13 cellular contexts compared by ENCODE assay signal in genomic region chr3:58353722-58354553, GRCh38. TPM values are rescaled to one million over a fixed set of nuclear protein-coding genes. Genes with fewer than 3 reads are reported as not detected.
DNase-seq lines count a peak whose midpoint lies in the region; ATAC-seq, FAIRE-seq and TF ChIP-seq lines count a peak whose summit lies in the region.
"Had no signal": no experiment of that assay in that cellular context is flagged by ENCODE, and none has a peak within 500 bp of the region (broad histone marks: within the 10 kb centered on the region; RNA-seq: fewer than 3 reads in every experiment).

No MANE protein-coding gene starts in this region.

- peak; percentile 33 for DNase-seq in activated CD4-positive, alpha-beta memory T cell treated with anti-CD3 and anti-CD28 coated beads for 36 hours
- DNase-seq in left lung (no peak), A172 (ENCODE audit: low spot score) (no peak), D721Med (ENCODE audit: insufficient read length, low spot score) (no peak), HAP-1 (ENCODE audit: low spot score in 2 of 2) (no peak), SW480 (ENCODE audit: low spot score) (no peak)
- DNase-seq: DMS79, NCI-H1436 had no signal

- H3K27ac Mint-ChIP-seq in IgD-negative memory B cell = peak overlapping the region; percentile 76 to 97 (median 93)
- peak overlapping the region; percentile 76 for H3K27ac Mint-ChIP-seq in activated CD4-positive, alpha-beta memory T cell treated with anti-CD3 and anti-CD28 coated beads for 36 hours

- in situ Hi-C loops in HAP-1 (cut with MboI; ENCODE audit: low sequenced_read_pairs) = no loop called here

- peaks cover 68 to 82% (median 76%) of the 10 kb centered on the region in 3 donors for H3K4me1 Mint-ChIP-seq in IgD-negative memory B cell
- peaks cover 56% of the 10 kb centered on the region for H3K4me1 Mint-ChIP-seq in activated CD4-positive, alpha-beta memory T cell treated with anti-CD3 and anti-CD28 coated beads for 36 hours (ENCODE audit: low read depth)

- H3K9me3 Mint-ChIP-seq in IgD-negative memory B cell = no peaks in the 10 kb centered on the region
- H3K9me3 Mint-ChIP-seq in activated CD4-positive, alpha-beta memory T cell treated with anti-CD3 and anti-CD28 coated beads for 36 hours = no peaks in the 10 kb centered on the region
- H3K9me3 Mint-ChIP-seq: nephron had no signal

- peaks cover 0 to 43% (median 33%) of the 10 kb centered on the region in 11 experiments; a peak in 18 of 22 replicates for H3K36me3 ChIP-seq in BLaER1 treated with 17β-estradiol and CSF1 and Interleukin-3, amounts not matched to agents 10 nM and 100 nM
- H3K36me3 ChIP-seq in left lung (no peaks in the 10 kb centered on the region), HAP-1 (replicated peaks) (no peaks in the 10 kb centered on the region)

- H3K27me3 Mint-ChIP-seq in IgD-negative memory B cell = no peaks in the 10 kb centered on the region
- no peaks in the 10 kb centered on the region for H3K27me3 Mint-ChIP-seq in activated CD4-positive, alpha-beta memory T cell treated with anti-CD3 and anti-CD28 coated beads for 36 hours

- H3K27ac ChIP-seq in BLaER1 treated with 17β-estradiol and CSF1 and Interleukin-3, amounts not matched to agents 10 nM and 100 nM = peak overlapping the region; percentile 68 to 96 (median 89)
- peak overlapping the region in 1 of 2 donors; percentile 78 for H3K27ac ChIP-seq in left lung

- peak; percentile 57 for ATAC-seq in left lung

- H3K9ac ChIP-seq in BLaER1 treated with 17β-estradiol and CSF1 and Interleukin-3, amounts not matched to agents 10 nM and 100 nM = peak overlapping the region; percentile 54 to 84 (median 74)

- H3K4me3 Mint-ChIP-seq in IgD-negative memory B cell = peak overlapping the region; percentile 85 to 98 (median 92)
- no peak overlapping the region for H3K4me3 Mint-ChIP-seq in activated CD4-positive, alpha-beta memory T cell treated with anti-CD3 and anti-CD28 coated beads for 36 hours
- H3K4me3 Mint-ChIP-seq: nephron had no signal

- CTCF ChIA-PET in activated CD4-positive, alpha-beta memory T cell treated with anti-CD3 and anti-CD28 coated beads for 36 hours (lab: Charles Lee) = interaction anchor here (1.2 kb wide), 1 partner anchor 110 kb away, joined by 3 read pairs; no protein-coding TSS in a partner anchor

- peak overlapping the region; percentile 85 to 97 (median 94) for H3K4me2 ChIP-seq in BLaER1 treated with 17β-estradiol and CSF1 and Interleukin-3, amounts not matched to agents 10 nM and 100 nM

- peak overlapping the region; percentile 8 to 66 (median 48); a peak in 19 of 20 replicates for H3K4me3 ChIP-seq in BLaER1 treated with 17β-estradiol and CSF1 and Interleukin-3, amounts not matched to agents 10 nM and 100 nM
- H3K4me3 ChIP-seq in left lung (no peak overlapping the region), HAP-1 (no peak overlapping the region)

- H3K9me3 ChIP-seq in BLaER1 treated with 17β-estradiol and CSF1 and Interleukin-3, amounts not matched to agents 10 nM and 100 nM (replicated peaks in 1 of 11) = no peaks in the 10 kb centered on the region
- no peaks in the 10 kb centered on the region for H3K9me3 ChIP-seq in left lung
- no peaks in the 10 kb centered on the region for H3K9me3 ChIP-seq in HAP-1

- FAIRE-seq in D721Med (lab: Jason Lieb, UNC) = no peak
- FAIRE-seq: endometrium, TTC549 had no signal

- H3K36me3 Mint-ChIP-seq in IgD-negative memory B cell = peaks cover 5% of the 10 kb centered on the region
- peaks cover 9% of the 10 kb centered on the region for H3K36me3 Mint-ChIP-seq in activated CD4-positive, alpha-beta memory T cell treated with anti-CD3 and anti-CD28 coated beads for 36 hours

- H3K27me3 ChIP-seq in BLaER1 treated with 17β-estradiol and CSF1 and Interleukin-3, amounts not matched to agents 10 nM and 100 nM = no peaks in the 10 kb centered on the region
- H3K27me3 ChIP-seq in left lung = no peaks in the 10 kb centered on the region
- no peaks in the 10 kb centered on the region for H3K27me3 ChIP-seq in HAP-1 (ENCODE audit: low read depth)

- POLR2A ChIA-PET in activated CD4-positive, alpha-beta memory T cell treated with anti-CD3 and anti-CD28 coated beads for 36 hours (lab: Charles Lee) = interaction anchor here (1.0 kb wide), 1 partner anchor 13 kb away, joined by 3 read pairs; no protein-coding TSS in a partner anchor

- peaks cover 89 to 98% (median 95%) of the 10 kb centered on the region in 10 experiments for H3K4me1 ChIP-seq in BLaER1 treated with 17β-estradiol and CSF1 and Interleukin-3, amounts not matched to agents 10 nM and 100 nM
- H3K4me1 ChIP-seq in left lung (peaks cover 0 to 79% of the 10 kb centered on the region in 2 donors), HAP-1 (no peaks in the 10 kb centered on the region)

- peaks cover 18 to 90% (median 26%) of the 10 kb centered on the region in 11 experiments; a peak in 21 of 22 replicates for H4K20me1 ChIP-seq in BLaER1 treated with 17β-estradiol and CSF1 and Interleukin-3, amounts not matched to agents 10 nM and 100 nM

- TF ChIP-seq CTCF in left lung (IDR thresholded peaks at IDR 0.05) = no peak
- no peak for TF ChIP-seq CTCF in D721Med (IDR thresholded peaks at IDR 0.05; ENCODE audit: insufficient read depth, missing control alignments)

- intact Hi-C loops in activated CD4-positive, alpha-beta memory T cell treated with anti-CD3 and anti-CD28 coated beads for 36 hours (cut with micrococcal nuclease) = no loop called here
- intact Hi-C loops in left lung (cut with DNase I) = no loop called here

RNA-seq across cellular contexts. Expression of gene PXK, which starts 21.2 kb away (rescaled TPM):
- 92.3 TPM for polyA plus RNA-seq in IgD-negative memory B cell
- 10 to 100 TPM; 40.9 to 45.4 TPM for total RNA-seq in activated CD4-positive, alpha-beta memory T cell treated with anti-CD3 and anti-CD28 coated beads for 36 hours
- 10 to 100 TPM; 19.0 to 33.2 TPM for total RNA-seq in left lung
- total RNA-seq in A172 (2014; rRNA removed; shearing (Covaris generic)) = 9.3 and 15.2 TPM in 2 replicates

RNA-seq across cellular contexts. Expression of gene HTD2, which starts 47.6 kb away (rescaled TPM):
- 21.1 TPM for polyA plus RNA-seq in IgD-negative memory B cell
- total RNA-seq in activated CD4-positive, alpha-beta memory T cell treated with anti-CD3 and anti-CD28 coated beads for 36 hours = 1 to 10 TPM; 7.6 to 9.5 TPM
- total RNA-seq in left lung = 1 to 10 TPM; 7.6 to 8.0 TPM
- total RNA-seq in A172 (2014; rRNA removed; shearing (Covaris generic)) = 6.2 TPM in 2 replicates

RNA-seq across cellular contexts. Expression of gene RPP14, which starts 47.9 kb away (rescaled TPM):
- 9.9 TPM for polyA plus RNA-seq in IgD-negative memory B cell
- 10 to 100 TPM; 14.0 to 15.4 TPM for total RNA-seq in activated CD4-positive, alpha-beta memory T cell treated with anti-CD3 and anti-CD28 coated beads for 36 hours
- 10 to 100 TPM; 12.7 to 15.9 TPM for total RNA-seq in left lung
- 13.0 and 19.5 TPM in 2 replicates for total RNA-seq in A172 (2014; rRNA removed; shearing (Covaris generic))

Comparison
In these comparisons a context has a peak if more than half of its experiments do, and no peak if none do; other contexts are left out.
1. H3K4me3 ChIP-seq: peak in BLaER1 treated with 17β-estradiol and CSF1 and Interleukin-3, amounts not matched to agents 10 nM and 100 nM (10 of 10); none in left lung (0 of 2) and HAP-1 (single experiment).